12 cellular contexts compared by ENCODE assay signal in the genomic region with DNA sequence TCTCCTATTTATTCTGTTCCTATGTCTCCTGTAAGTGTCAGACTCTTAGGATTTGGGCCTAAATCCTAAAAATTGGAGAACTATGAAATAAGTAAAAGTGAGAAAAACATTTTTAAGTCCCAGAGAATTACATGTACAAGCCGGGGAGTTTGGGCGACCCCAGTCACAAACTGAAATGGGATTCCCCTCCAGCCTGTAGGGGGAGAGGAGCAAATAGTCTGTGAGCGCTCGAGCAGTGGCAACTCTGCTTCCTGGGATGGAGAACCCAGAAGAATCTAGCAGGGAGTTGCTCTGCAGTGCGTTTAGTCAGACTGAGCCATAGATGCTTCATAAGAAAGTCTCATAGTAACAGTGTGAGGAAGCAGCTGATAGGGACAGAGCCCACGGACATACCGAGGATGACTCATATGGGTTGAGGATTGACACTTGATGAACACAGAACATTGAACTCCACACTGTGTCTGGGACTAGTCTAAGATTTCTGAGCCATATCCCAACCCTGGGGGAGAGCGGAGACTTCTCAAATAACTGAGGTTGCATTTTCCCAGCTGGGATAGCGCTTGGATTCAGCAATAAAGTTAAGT.
A peak's percentile ranks its signal among the peaks of the same experiment; 100 is the strongest.
DNase-seq lines count a peak whose midpoint lies in the region; TF ChIP-seq lines count a peak whose summit lies in the region.
"Had no signal": no experiment of that assay in that cellular context is flagged by ENCODE, and none has a peak within 500 bp of the region (broad histone marks: within the 10 kb centered on the region; RNA-seq: fewer than 3 reads in every experiment).

No MANE protein-coding gene starts in this region.

- peak overlapping the region; percentile 34 for H3K4me2 ChIP-seq in smooth muscle cell

- peaks cover 9% of the 10 kb centered on the region for H3F3A ChIP-seq in smooth muscle cell (ENCODE audit: low read depth)

- H3K27me3 ChIP-seq in smooth muscle cell (ENCODE audit: low read depth) (no peaks in the 10 kb centered on the region), esophagus muscularis mucosa (no peaks in the 10 kb centered on the region)
- H3K27me3 ChIP-seq: testis had no signal

- no peaks in the 10 kb centered on the region for H3K79me2 ChIP-seq in smooth muscle cell (ENCODE audit: low read depth)

- peak overlapping the region; percentile 68 for H3K27ac ChIP-seq in smooth muscle cell (ENCODE audit: low read depth)
- H3K27ac ChIP-seq in esophagus muscularis mucosa (replicated peaks in 1 of 4) = no peak overlapping the region
- H3K27ac ChIP-seq: 22Rv1, testis had no signal

- H3K36me3 ChIP-seq in smooth muscle cell (ENCODE audit: low read depth) (no peaks in the 10 kb centered on the region), esophagus muscularis mucosa (no peaks in the 10 kb centered on the region)

- TF ChIP-seq CTCF in fibroblast of mammary gland (conservative IDR thresholded peaks at IDR 0.05; ENCODE audit: control insufficient read depth, insufficient read depth, low read depth, low read length) = peak; percentile 8
- no peak for TF ChIP-seq CTCF in smooth muscle cell (IDR thresholded peaks at IDR 0.05; ENCODE audit: borderline replicate concordance, insufficient read depth, poor library complexity, severe bottlenecking)
- no peak for TF ChIP-seq CTCF in GM13976 (IDR thresholded peaks at IDR 0.05; ENCODE audit: borderline replicate concordance, control extremely low read depth, extremely low read depth, insufficient read depth, missing control alignments)
- no peak for TF ChIP-seq CTCF in esophagus muscularis mucosa (IDR thresholded peaks at IDR 0.05)

- H3K9me3 ChIP-seq in smooth muscle cell (replicated peaks; ENCODE audit: low read depth) (no peaks in the 10 kb centered on the region), esophagus muscularis mucosa (no peaks in the 10 kb centered on the region)
- H3K9me3 ChIP-seq: testis had no signal

- H3K9ac ChIP-seq in smooth muscle cell (ENCODE audit: low read depth) = no peak overlapping the region

- TF ChIP-seq EP300 in esophagus muscularis mucosa (IDR thresholded peaks at IDR 0.05) = no peak

- H2AFZ ChIP-seq in smooth muscle cell (ENCODE audit: low read depth) = no peak overlapping the region

- 50% methylated on average over 9 of the region's 9 CpGs for WGBS in smooth muscle cell (ENCODE audit: low lambda C conversion rate)
- 95% methylated on average over 9 of the region's 9 CpGs for WGBS in esophagus muscularis mucosa

- no peaks in the 10 kb centered on the region for H4K20me1 ChIP-seq in smooth muscle cell (ENCODE audit: low read depth)

- TF ChIP-seq POLR2A in esophagus muscularis mucosa (IDR thresholded peaks at IDR 0.05; ENCODE audit: low read depth) = no peak

- H3K4me3 ChIP-seq in fibroblast of mammary gland (ENCODE audit: control insufficient read depth, low read depth, low read length) (no peak overlapping the region), smooth muscle cell (no peak overlapping the region), esophagus muscularis mucosa (no peak overlapping the region)
- H3K4me3 ChIP-seq: testis had no signal

- intact Hi-C loops in esophagus muscularis mucosa (cut with DNase I) = no loop called here

- in situ Hi-C loops in GM13976 (cut with MboI; ENCODE audit: low sequenced_read_pairs, unreplicated experiment) = no loop called here

- DNase-seq in DMS53 (lab: John Stamatoyannopoulos, UW) (peak; percentile 8), DMS53 treated with DMSO at 0.1 percent for 48 hours (lab: John Stamatoyannopoulos, UW; ENCODE audit: unreplicated experiment) (no peak), RKO (ENCODE audit: low spot score) (peak; percentile 62), fibroblast of mammary gland (ENCODE audit: low read depth) (peak; percentile 80), smooth muscle cell (lab: John Stamatoyannopoulos, UW; ENCODE audit: unreplicated experiment) (no peak), GM13976 (ENCODE audit: low spot score) (no peak), NCI-H2196 treated with DMSO at 0.1 percent for 48 hours (lab: John Stamatoyannopoulos, UW; ENCODE audit: unreplicated experiment) (no peak), esophagus muscularis mucosa (ENCODE audit: extremely low spot score) (no peak)
- DNase-seq: NCI-H345; stimulated activated CD4-positive, alpha-beta T cell treated with anti-CD3 and anti-CD28 coated beads, Interleukin-4, amount 100 ng/mL, for 4 hours; testis had no signal

- H3K4me1 ChIP-seq in smooth muscle cell (ENCODE audit: low read depth) (no peaks in the 10 kb centered on the region), esophagus muscularis mucosa (peaks cover 0 to 9% (median 4%) of the 10 kb centered on the region in 4 donors)

Comparison
In these comparisons a context has a peak if more than half of its experiments do, and no peak if none do; other contexts are left out.
1. DNase-seq: peak in DMS53 (single experiment), RKO (single experiment) and fibroblast of mammary gland (single experiment); none in DMS53 treated with DMSO at 0.1 percent for 48 hours (single experiment), smooth muscle cell (single experiment), GM13976 (single experiment), NCI-H2196 treated with DMSO at 0.1 percent for 48 hours (single experiment) and esophagus muscularis mucosa (single experiment).